Comparison of ENCODE assay signal across 1 cellular context in the genomic region with DNA sequence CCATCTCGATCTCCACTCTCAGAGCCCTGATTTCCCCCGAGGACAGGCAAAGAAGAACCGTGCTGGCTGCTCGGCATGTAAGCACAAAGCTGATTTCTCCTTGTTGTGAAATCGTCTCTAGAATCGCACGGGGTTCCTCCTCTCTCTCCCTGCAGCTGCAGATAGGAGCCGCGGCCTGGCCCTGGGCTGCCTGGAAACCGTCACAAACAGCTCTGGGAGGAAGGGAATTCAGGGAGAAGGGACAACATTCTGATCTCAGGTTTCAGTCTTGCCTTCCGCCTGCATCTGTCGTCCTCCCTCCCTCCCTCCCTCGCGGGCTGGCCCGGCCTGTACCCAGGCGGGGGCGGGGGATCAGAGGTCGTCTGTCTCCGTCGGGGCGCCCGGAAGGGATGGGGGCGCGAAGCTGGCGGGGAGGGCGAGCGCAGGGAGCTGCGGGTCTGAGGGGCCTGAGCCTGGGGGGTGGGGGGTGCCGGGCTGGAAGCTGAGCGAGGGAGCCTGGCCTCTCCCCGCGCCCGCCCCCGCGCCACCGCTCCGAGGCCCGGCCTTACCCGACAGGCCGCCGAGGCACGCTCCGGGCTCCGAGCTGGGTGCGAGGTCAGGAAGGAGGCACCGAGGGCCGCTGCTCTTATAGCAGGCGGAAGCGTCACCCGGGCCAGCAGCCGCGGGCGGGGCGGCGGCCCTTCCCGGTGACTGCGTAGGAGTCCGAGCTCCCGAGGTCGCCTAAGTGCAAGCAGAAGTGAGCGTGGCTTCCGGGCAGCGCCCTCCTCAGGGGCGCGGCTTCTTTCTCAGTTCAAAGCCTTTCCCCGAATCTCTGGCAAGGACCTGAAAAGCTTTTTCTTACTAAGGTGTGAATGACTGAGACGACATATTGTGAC.
TF ChIP-seq lines count a peak whose summit lies in the region.

A gene (minus strand): TSS at position 600 of the 875 bp plus-strand sequence. CDS start 1,277 bp downstream, outside the sequence.

TF ChIP-seq in HEK293, 187 proteins besides CTCF, POLR2A, EP300 and RAD21 (continued from another document):
- TF ChIP-seq, protein P1, sequence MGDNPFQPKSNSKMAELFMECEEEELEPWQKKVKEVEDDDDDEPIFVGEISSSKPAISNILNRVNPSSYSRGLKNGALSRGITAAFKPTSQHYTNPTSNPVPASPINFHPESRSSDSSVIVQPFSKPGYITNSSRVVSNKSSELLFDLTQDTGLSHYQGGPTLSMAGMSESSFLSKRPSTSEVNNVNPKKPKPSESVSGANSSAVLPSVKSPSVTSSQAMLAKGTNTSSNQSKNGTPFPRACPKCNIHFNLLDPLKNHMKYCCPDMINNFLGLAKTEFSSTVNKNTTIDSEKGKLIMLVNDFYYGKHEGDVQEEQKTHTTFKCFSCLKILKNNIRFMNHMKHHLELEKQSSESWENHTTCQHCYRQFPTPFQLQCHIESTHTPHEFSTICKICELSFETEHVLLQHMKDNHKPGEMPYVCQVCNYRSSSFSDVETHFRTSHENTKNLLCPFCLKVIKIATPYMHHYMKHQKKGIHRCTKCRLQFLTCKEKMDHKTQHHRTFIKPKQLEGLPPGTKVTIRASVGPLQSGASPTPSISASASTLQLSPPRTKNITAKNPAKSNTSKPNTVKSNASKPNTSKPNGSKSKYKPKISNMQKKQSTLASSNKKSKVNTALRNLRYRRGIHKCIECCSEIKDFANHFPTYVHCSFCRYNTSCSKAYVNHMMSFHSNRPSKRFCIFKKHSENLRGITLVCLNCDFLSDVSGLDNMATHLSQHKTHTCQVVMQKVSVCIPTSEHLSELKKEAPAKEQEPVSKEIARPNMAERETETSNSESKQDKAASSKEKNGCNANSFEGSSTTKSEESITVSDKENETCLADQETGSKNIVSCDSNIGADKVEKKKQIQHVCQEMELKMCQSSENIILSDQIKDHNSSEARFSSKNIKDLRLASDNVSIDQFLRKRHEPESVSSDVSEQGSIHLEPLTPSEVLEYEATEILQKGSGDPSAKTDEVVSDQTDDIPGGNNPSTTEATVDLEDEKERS (tag by site-specific recombination; IDR thresholded peaks at IDR 0.05) = peak; percentile 70; the same call in 1 of the 2 replicates
- TF ChIP-seq ZNF391 (tag by site-specific recombination; IDR thresholded peaks at IDR 0.05; ENCODE audit: borderline replicate concordance, low read depth) (no peak), ZNF561 (tag by site-specific recombination; IDR thresholded peaks at IDR 0.05; ENCODE audit: borderline replicate concordance) (peak; percentile 76), MYNN (tag by site-specific recombination; IDR thresholded peaks at IDR 0.05; ENCODE audit: borderline replicate concordance) (no peak), ZBTB1 (tag by site-specific recombination; IDR thresholded peaks at IDR 0.05) (no peak), ZNF2 (tag by site-specific recombination; IDR thresholded peaks at IDR 0.05) (0 out of 2 replicates have a peak, but pooled peaks have one; percentile 20), ZNF76 (tag by site-specific recombination; IDR thresholded peaks at IDR 0.05; ENCODE audit: borderline replicate concordance, low read depth) (peak; percentile 58)
